20 cellular contexts compared by ENCODE assay signal in the genomic region with DNA sequence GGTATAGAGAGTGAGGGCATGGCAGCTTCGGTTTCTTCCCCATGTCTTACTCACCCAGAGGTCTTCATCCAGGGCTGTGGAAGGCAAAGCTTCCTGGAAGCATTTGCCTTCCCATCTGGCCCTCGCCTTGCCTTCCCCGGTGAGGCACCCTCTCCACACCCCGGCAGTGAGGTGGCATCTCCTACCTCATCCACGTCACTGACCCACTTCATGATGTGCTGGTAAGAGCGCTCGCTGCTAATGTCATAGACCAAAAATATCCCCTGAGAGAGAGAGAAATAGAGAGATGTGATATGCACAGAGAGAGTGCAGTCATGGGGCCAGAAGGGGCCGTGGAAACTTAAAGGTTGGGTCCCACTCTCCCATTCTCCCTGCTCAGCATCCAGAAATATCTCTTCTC. TPM values are rescaled to one million over a fixed set of nuclear protein-coding genes. Genes with fewer than 3 reads are reported as not detected.
DNase-seq lines count a peak whose midpoint lies in the region; ATAC-seq and TF ChIP-seq lines count a peak whose summit lies in the region.
"Had no signal": no experiment of that assay in that cellular context is flagged by ENCODE, and none has a peak within 500 bp of the region (broad histone marks: within the 10 kb centered on the region; RNA-seq: fewer than 3 reads in every experiment).

No MANE protein-coding gene starts in this region.

- ATAC-seq in HG02981 (IDR thresholded peaks at IDR 0.05; ENCODE audit: unreplicated experiment), result no peak
- ATAC-seq in stimulated activated memory B cell treated with anti-CD40 and anti-IgM and Interleukin-4, amounts not matched to agents 10 μg/mL and 1 μg/mL and 100 μg/mL, for 72 hours, result no peak

- no peaks in the 10 kb centered on the region for H3K9me3 Mint-ChIP-seq in neural crest cell
- H3K9me3 Mint-ChIP-seq in stimulated activated memory B cell treated with anti-CD40 and anti-IgM and Interleukin-4, amounts not matched to agents 10 μg/mL and 1 μg/mL and 100 μg/mL, for 72 hours, result no peaks in the 10 kb centered on the region
- H3K9me3 Mint-ChIP-seq: CD4-positive, alpha-beta memory T cell had no signal

- no peak overlapping the region for H3K4me3 Mint-ChIP-seq in neural crest cell
- H3K4me3 Mint-ChIP-seq in stimulated activated memory B cell treated with anti-CD40 and anti-IgM and Interleukin-4, amounts not matched to agents 10 μg/mL and 1 μg/mL and 100 μg/mL, for 72 hours, result no peak overlapping the region
- H3K4me3 Mint-ChIP-seq: CD4-positive, alpha-beta memory T cell had no signal

- TF ChIP-seq CTCF in neural crest cell (conservative IDR thresholded peaks at IDR 0.05) (no peak), mammary epithelial cell (conservative IDR thresholded peaks at IDR 0.05 in 1 of 2, IDR thresholded peaks at IDR 0.05 in 1 of 2; ENCODE audit: extremely low read depth in 1 of 2, insufficient read depth in 1 of 2, low read depth in 1 of 2, low read length in 2 of 2) (no peak)

- no peaks in the 10 kb centered on the region for H3K27me3 ChIP-seq in mammary epithelial cell (ENCODE audit: insufficient read depth, low read length)
- H3K27me3 ChIP-seq: BE2C had no signal

- dilution Hi-C loops in mammary epithelial cell (cut with HindIII; ENCODE audit: low sequenced_read_pairs), result loop anchor here (5.0 kb wide), 1 partner anchor 49 kb away; no protein-coding TSS in a partner anchor

- no peaks in the 10 kb centered on the region for H3K79me2 ChIP-seq in mammary epithelial cell (ENCODE audit: insufficient read depth, low read length)

- H3K36me3 ChIP-seq in mammary epithelial cell (ENCODE audit: insufficient read depth, low read length), result no peaks in the 10 kb centered on the region
- H3K36me3 ChIP-seq: BE2C had no signal

- DNase-seq in caudate nucleus (lab: John Stamatoyannopoulos, UW), result peak in 28 of 61 donors; percentile 13 to 89 (median 37)
- DNase-seq in cardiac septum (ENCODE audit: low spot score), result peak; percentile 88
- no peak for DNase-seq in neural crest cell (ENCODE audit: low read depth, low spot score)
- DNase-seq in mammary epithelial cell, result no peak
- DNase-seq: BE2C; CD4-positive, alpha-beta memory T cell; DND-41; GDM1; NCI-H1092 treated with DMSO at 0.1 percent for 48 hours; NCI-H1694; NCI-H2107; NCI-H226; NCI-H526 treated with DMSO at 0.1 percent for 48 hours; RPMI8226 had no signal

- in situ Hi-C loops in mammary epithelial cell (cut with MboI; ENCODE audit: low sequenced_read_pairs in 2 of 2), result no loop called here

- H2AFZ ChIP-seq in mammary epithelial cell (ENCODE audit: low read depth, low read length), result no peak overlapping the region

- no peaks in the 10 kb centered on the region for H3K4me1 Mint-ChIP-seq in neural crest cell
- peaks cover 15% of the 10 kb centered on the region for H3K4me1 Mint-ChIP-seq in stimulated activated memory B cell treated with anti-CD40 and anti-IgM and Interleukin-4, amounts not matched to agents 10 μg/mL and 1 μg/mL and 100 μg/mL, for 72 hours

- H3K9me3 ChIP-seq in mammary epithelial cell (replicated peaks; ENCODE audit: insufficient read depth, low read length), result no peaks in the 10 kb centered on the region
- H3K9me3 ChIP-seq: BE2C had no signal

- H3K4me1 ChIP-seq in mammary epithelial cell (ENCODE audit: insufficient read depth, low read length), result no peaks in the 10 kb centered on the region

- WGBS in mammary epithelial cell (ENCODE audit: low coverage, missing lambda C conversion rate), result 89% methylated on average over 8 of the region's 8 CpGs

- H3K4me2 ChIP-seq in mammary epithelial cell (ENCODE audit: insufficient read depth, low read depth, low read length), result no peak overlapping the region
- H3K4me2 ChIP-seq: KMS-11 had no signal

- H3K4me3 ChIP-seq in mammary epithelial cell (replicated peaks in 1 of 3; ENCODE audit: insufficient read depth in 1 of 3, low read depth in 2 of 3, low read length in 3 of 3), result no peak overlapping the region

- no peaks in the 10 kb centered on the region for H4K20me1 ChIP-seq in mammary epithelial cell (ENCODE audit: insufficient read depth, low read length)

- H3K9ac ChIP-seq in mammary epithelial cell (ENCODE audit: insufficient read depth, low read length), result no peak overlapping the region
- H3K9ac ChIP-seq: KMS-11 had no signal

- no TSS peak for BruUV-seq in mammary epithelial cell (replicated peaks; lab: Mats Ljungman, UMichigan)

- H3K27ac Mint-ChIP-seq in neural crest cell (ENCODE audit: unreplicated experiment), result peak overlapping the region; percentile 60
- H3K27ac Mint-ChIP-seq in stimulated activated memory B cell treated with anti-CD40 and anti-IgM and Interleukin-4, amounts not matched to agents 10 μg/mL and 1 μg/mL and 100 μg/mL, for 72 hours, result no peak overlapping the region

- intact Hi-C loops in cardiac septum (cut with DNase I) (no loop called here), mammary epithelial cell (cut with micrococcal nuclease) (no loop called here)

- CTCF ChIA-PET in mammary epithelial cell (lab: Charles Lee; ENCODE audit: low non-redundant PET), result no interaction called here

- H3K36me3 Mint-ChIP-seq in neural crest cell (ENCODE audit: low read depth), result peaks cover 4% of the 10 kb centered on the region
- H3K36me3 Mint-ChIP-seq in stimulated activated memory B cell treated with anti-CD40 and anti-IgM and Interleukin-4, amounts not matched to agents 10 μg/mL and 1 μg/mL and 100 μg/mL, for 72 hours, result peaks cover 52% of the 10 kb centered on the region

- peak overlapping the region; percentile 48 for H3K27ac ChIP-seq in caudate nucleus (ENCODE audit: low read depth, low read length)
- H3K27ac ChIP-seq in temporal lobe (ENCODE audit: low read depth, low read length), result peak overlapping the region; percentile 64
- H3K27ac ChIP-seq in mammary epithelial cell (ENCODE audit: insufficient read depth, low read depth, low read length), result no peak overlapping the region
- H3K27ac ChIP-seq: KMS-11 had no signal

- H3K27me3 Mint-ChIP-seq in neural crest cell (ENCODE audit: low read depth), result no peaks in the 10 kb centered on the region
- no peaks in the 10 kb centered on the region for H3K27me3 Mint-ChIP-seq in stimulated activated memory B cell treated with anti-CD40 and anti-IgM and Interleukin-4, amounts not matched to agents 10 μg/mL and 1 μg/mL and 100 μg/mL, for 72 hours
- H3K27me3 Mint-ChIP-seq: CD4-positive, alpha-beta memory T cell had no signal

RNA-seq across cellular contexts. Expression of gene GPX2, which starts 8.3 kb away (rescaled TPM):
- not detected for total RNA-seq in cardiac septum
- total RNA-seq in neural crest cell, result not detected in 2 replicates
- total RNA-seq in temporal lobe, result not detected
- total RNA-seq in mammary epithelial cell, result 10 to 100 TPM; 10.3 to 22.0 TPM
- polyA plus RNA-seq in mammary epithelial cell, result 19.8 TPM
- 4.7 TPM for polyA minus RNA-seq in mammary epithelial cell
- total RNA-seq: CD4-positive, alpha-beta memory T cell; MCF 10A; OCI-LY7 had no signal
- polyA plus RNA-seq: CD4-positive, alpha-beta memory T cell had no signal

RNA-seq across cellular contexts. Expression of gene RAB15, which starts 21.2 kb away (rescaled TPM):
- total RNA-seq in cardiac septum (60.8 TPM), neural crest cell (16.5 and 17.9 TPM in 2 replicates), temporal lobe (21.9 TPM), mammary epithelial cell (1 to 10 TPM; 5.8 to 6.2 TPM)
- 3.4 TPM for polyA plus RNA-seq in mammary epithelial cell
- 2.1 TPM for polyA minus RNA-seq in mammary epithelial cell

RNA-seq across cellular contexts. Expression of gene FNTB, which starts 35.8 kb away (rescaled TPM):
- total RNA-seq in cardiac septum (18.7 TPM), neural crest cell (28.6 and 37.3 TPM in 2 replicates), temporal lobe (12.5 TPM), mammary epithelial cell (10 to 100 TPM; 11.7 to 12.5 TPM)
- polyA plus RNA-seq in mammary epithelial cell, result 17.0 TPM
- 56.4 TPM for polyA minus RNA-seq in mammary epithelial cell

RNA-seq across cellular contexts. Expression of gene CHURC1, which starts 36.6 kb away (rescaled TPM):
- 82.6 TPM for total RNA-seq in cardiac septum
- total RNA-seq in neural crest cell, result 33.1 and 34.4 TPM in 2 replicates
- total RNA-seq in temporal lobe, result 36.6 TPM
- total RNA-seq in mammary epithelial cell, result 10 to 100 TPM; 49.9 to 55.7 TPM
- polyA plus RNA-seq in mammary epithelial cell, result 38.7 TPM
- 1.7 TPM for polyA minus RNA-seq in mammary epithelial cell
